ENCODE assay signal across 8 cellular contexts in the genomic region with DNA sequence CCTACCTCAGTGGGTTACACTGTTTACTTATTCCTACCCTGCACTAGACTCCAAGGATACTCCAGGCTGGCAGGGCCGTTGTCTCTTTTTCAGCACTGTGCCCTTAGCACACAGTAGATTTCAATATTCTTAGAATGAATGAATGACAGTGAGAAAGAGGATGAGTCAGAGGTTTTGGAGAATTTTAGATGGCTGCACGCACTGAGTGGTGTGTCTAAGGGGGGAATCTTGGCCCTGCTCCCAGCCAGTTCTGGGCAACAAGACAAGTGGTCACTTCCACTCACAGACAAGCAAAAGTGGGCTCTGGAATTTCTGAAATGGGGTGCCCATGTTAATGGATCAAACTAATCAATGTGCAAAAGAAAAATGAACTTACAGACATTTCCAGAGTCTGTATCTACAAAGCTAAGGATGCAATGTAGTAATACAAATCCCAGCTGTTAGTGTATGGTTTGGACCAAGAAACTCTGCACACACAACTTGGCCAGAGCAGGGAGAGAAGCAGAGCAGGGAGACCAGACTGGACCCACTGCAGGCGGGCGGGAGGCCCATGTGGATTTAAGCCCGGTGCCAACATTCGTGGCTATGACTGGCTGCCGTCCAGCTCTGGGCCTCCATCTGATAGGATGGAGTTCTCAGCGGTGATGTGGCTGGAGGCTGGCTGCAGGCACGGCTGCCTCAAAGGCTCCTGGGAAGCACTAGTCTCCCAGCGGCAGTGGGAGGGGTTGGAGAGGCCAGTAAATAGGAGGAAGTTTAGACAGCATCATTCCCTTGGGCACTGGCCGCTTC.
DNase-seq lines count a peak whose midpoint lies in the region; ATAC-seq and TF ChIP-seq lines count a peak whose summit lies in the region.

No MANE protein-coding gene starts in this region.

- H3K4me3 ChIP-seq in NB4 (ENCODE audit: low read depth, low read length): no peak overlapping the region
- H3K4me3 ChIP-seq in cardiac fibroblast (replicated peaks in 1 of 2; ENCODE audit: low read depth in 2 of 2, low read length in 2 of 2): peak overlapping the region; percentile 25 to 38
- H3K4me3 ChIP-seq in left lung: no peak overlapping the region
- no peak overlapping the region for H3K4me3 ChIP-seq in upper lobe of left lung

- 40 to 46% methylated on average over 3 to 11 of the region's 11 CpGs for WGBS in upper lobe of left lung, 2 donors

- no peak overlapping the region for H3K4me3 Mint-ChIP-seq in stimulated activated memory B cell treated with anti-CD40 and anti-IgM and Interleukin-4, amounts not matched to agents 10 μg/mL and 1 μg/mL and 100 μg/mL, for 72 hours

- H3K27me3 Mint-ChIP-seq in stimulated activated memory B cell treated with anti-CD40 and anti-IgM and Interleukin-4, amounts not matched to agents 10 μg/mL and 1 μg/mL and 100 μg/mL, for 72 hours: peaks cover 11% of the 10 kb centered on the region

- H3K27ac ChIP-seq in left lung (peak overlapping the region in 1 of 2 donors; percentile 50), upper lobe of left lung (peak overlapping the region in 2 of 4 donors; percentile 19 to 44)

- H3K9me3 Mint-ChIP-seq in stimulated activated memory B cell treated with anti-CD40 and anti-IgM and Interleukin-4, amounts not matched to agents 10 μg/mL and 1 μg/mL and 100 μg/mL, for 72 hours: no peaks in the 10 kb centered on the region

- H3K27me3 ChIP-seq in left lung (no peaks in the 10 kb centered on the region), upper lobe of left lung (no peaks in the 10 kb centered on the region)

- no peaks in the 10 kb centered on the region for H3K4me1 Mint-ChIP-seq in stimulated activated memory B cell treated with anti-CD40 and anti-IgM and Interleukin-4, amounts not matched to agents 10 μg/mL and 1 μg/mL and 100 μg/mL, for 72 hours

- peak; percentile 94 for ATAC-seq in left lung
- peak; percentile 73 to 77 for ATAC-seq in upper lobe of left lung (ENCODE audit: low FRiP score in 2 of 2)
- no peak for ATAC-seq in HG02798 (IDR thresholded peaks at IDR 0.05; ENCODE audit: poor library complexity, unreplicated experiment)
- no peak for ATAC-seq in stimulated activated memory B cell treated with anti-CD40 and anti-IgM and Interleukin-4, amounts not matched to agents 10 μg/mL and 1 μg/mL and 100 μg/mL, for 72 hours
- ATAC-seq in HG03432 (IDR thresholded peaks at IDR 0.05; ENCODE audit: unreplicated experiment): no peak

- peak; percentile 27 for DNase-seq in NB4 (ENCODE audit: low read depth)
- DNase-seq in cardiac fibroblast (ENCODE audit: low read depth in 2 of 2): peak; percentile 98 to 99
- DNase-seq in left lung: peak; percentile 74 to 81
- peak; percentile 46 to 57 for DNase-seq in upper lobe of left lung
- no peak for DNase-seq in activated gamma-delta T cell treated with Interleukin-2 at 50 U/mL for 16 hours

- H3K9me3 ChIP-seq in left lung: no peaks in the 10 kb centered on the region
- H3K9me3 ChIP-seq in upper lobe of left lung: no peaks in the 10 kb centered on the region

- no peaks in the 10 kb centered on the region for H3K36me3 ChIP-seq in left lung
- no peaks in the 10 kb centered on the region for H3K36me3 ChIP-seq in upper lobe of left lung

- no peak for TF ChIP-seq POLR2A in NB4 (IDR thresholded peaks at IDR 0.05; ENCODE audit: extremely low read depth, insufficient read length)
- TF ChIP-seq POLR2A in upper lobe of left lung (IDR thresholded peaks at IDR 0.05): no peak

- H3K4me1 ChIP-seq in left lung: no peaks in the 10 kb centered on the region
- no peaks in the 10 kb centered on the region for H3K4me1 ChIP-seq in upper lobe of left lung

- no peaks in the 10 kb centered on the region for H3K36me3 Mint-ChIP-seq in stimulated activated memory B cell treated with anti-CD40 and anti-IgM and Interleukin-4, amounts not matched to agents 10 μg/mL and 1 μg/mL and 100 μg/mL, for 72 hours

- no peak for TF ChIP-seq CTCF in NB4 (IDR thresholded peaks at IDR 0.05; ENCODE audit: low read depth, low read length)
- no peak for TF ChIP-seq CTCF in cardiac fibroblast (IDR thresholded peaks at IDR 0.05; ENCODE audit: low read depth, low read length)
- no peak for TF ChIP-seq CTCF in left lung (IDR thresholded peaks at IDR 0.05)
- no peak for TF ChIP-seq CTCF in upper lobe of left lung (IDR thresholded peaks at IDR 0.05)

- H3K27ac Mint-ChIP-seq in stimulated activated memory B cell treated with anti-CD40 and anti-IgM and Interleukin-4, amounts not matched to agents 10 μg/mL and 1 μg/mL and 100 μg/mL, for 72 hours: no peak overlapping the region

- intact Hi-C loops in left lung (cut with DNase I): no loop called here

- no peak for TF ChIP-seq EP300 in upper lobe of left lung (IDR thresholded peaks at IDR 0.05)

Comparison
In these comparisons a context has a peak if more than half of its experiments do, and no peak if none do; other contexts are left out.
1. H3K4me3 ChIP-seq: peak in cardiac fibroblast (2 of 2); none in NB4 (single experiment), left lung (0 of 2) and upper lobe of left lung (0 of 4).
2. ATAC-seq: peak in left lung (single experiment) and upper lobe of left lung (2 of 2); none in HG02798 (single experiment), stimulated activated memory B cell treated with anti-CD40 and anti-IgM and Interleukin-4, amounts not matched to agents 10 μg/mL and 1 μg/mL and 100 μg/mL, for 72 hours (single experiment) and HG03432 (single experiment).